In genomic region chr10:24209946-24210491, GRCh38 we compare ENCODE assay signal across 8 cellular contexts. TPM values are rescaled to one million over a fixed set of nuclear protein-coding genes. Genes with fewer than 3 reads are reported as not detected.
A peak's percentile ranks its signal among the peaks of the same experiment; 100 is the strongest.
DNase-seq lines count a peak whose midpoint lies in the region; ATAC-seq and TF ChIP-seq lines count a peak whose summit lies in the region.

No MANE protein-coding gene starts in this region.

- H3K4me1 Mint-ChIP-seq in activated naive CD8-positive, alpha-beta T cell treated with anti-CD3 and anti-CD28 coated beads for 36 hours = peaks cover 21% of the 10 kb centered on the region

- H3K27me3 ChIP-seq in DOHH2 (ENCODE audit: control insufficient read depth, low read length) = peaks cover 25% of the 10 kb centered on the region

- H3K9me3 Mint-ChIP-seq in activated naive CD8-positive, alpha-beta T cell treated with anti-CD3 and anti-CD28 coated beads for 36 hours = peaks cover 3% of the 10 kb centered on the region

- H3K9me2 ChIP-seq in DOHH2 (replicated peaks; ENCODE audit: control insufficient read depth, low read length) = no peaks in the 10 kb centered on the region

- H4K20me1 ChIP-seq in DOHH2 (ENCODE audit: control insufficient read depth, insufficient read depth, low read depth, low read length) = no peaks in the 10 kb centered on the region

- peak; percentile 79 for DNase-seq in GM20000 (ENCODE audit: low spot score)
- peak; percentile 62 for DNase-seq in activated naive CD8-positive, alpha-beta T cell treated with anti-CD3 and anti-CD28 coated beads for 36 hours
- peak; percentile 31 for DNase-seq in iPS-NIHi7 (ENCODE audit: extremely low spot score)
- peak; percentile 26 to 36 for DNase-seq in stimulated activated CD4-positive, alpha-beta T cell treated with anti-CD3 and anti-CD28 coated beads, Interleukin-4, amount 100 ng/mL, for 4 hours
- no peak for DNase-seq in SIG-M5 treated with dmso at 0.1 percent for 504 hours (lab: John Stamatoyannopoulos, UW; ENCODE audit: unreplicated experiment)
- no peak for DNase-seq in iPS-NIHi11 (ENCODE audit: low spot score)

- no peaks in the 10 kb centered on the region for H3K36me3 ChIP-seq in DOHH2 (ENCODE audit: control insufficient read depth, low read length)

- no peaks in the 10 kb centered on the region for H3K36me3 Mint-ChIP-seq in activated naive CD8-positive, alpha-beta T cell treated with anti-CD3 and anti-CD28 coated beads for 36 hours

- H3K4me2 ChIP-seq in DOHH2 (ENCODE audit: low read length) = peak overlapping the region; percentile 54

- H3K27ac ChIP-seq in DOHH2 (ENCODE audit: low read depth, low read length) = no peak overlapping the region

- ATAC-seq in HG03469 (IDR thresholded peaks at IDR 0.05; ENCODE audit: unreplicated experiment) = peak; percentile 66

- no peaks in the 10 kb centered on the region for H3K79me2 ChIP-seq in DOHH2 (ENCODE audit: control insufficient read depth, low read length)

- peak overlapping the region; percentile 53 for H3K4me3 ChIP-seq in DOHH2 (ENCODE audit: low read length)

- H3K4me1 ChIP-seq in DOHH2 (ENCODE audit: control insufficient read depth, low read length) = peaks cover 31% of the 10 kb centered on the region

- H3K9me3 ChIP-seq in DOHH2 (ENCODE audit: control insufficient read depth, insufficient read depth, low read length) = no peaks in the 10 kb centered on the region

- H3F3A ChIP-seq in DOHH2 (ENCODE audit: control insufficient read depth, insufficient read depth) = no peaks in the 10 kb centered on the region

- TF ChIP-seq CTCF in DOHH2 (IDR thresholded peaks at IDR 0.05; ENCODE audit: low read depth, low read length, poor library complexity, severe bottlenecking) (no peak), GM20000 (IDR thresholded peaks at IDR 0.05; ENCODE audit: extremely low read depth, missing control alignments) (no peak)

- H3K4me3 Mint-ChIP-seq in activated naive CD8-positive, alpha-beta T cell treated with anti-CD3 and anti-CD28 coated beads for 36 hours = peak overlapping the region; percentile 78

- peaks cover 41% of the 10 kb centered on the region for H3K27me3 Mint-ChIP-seq in activated naive CD8-positive, alpha-beta T cell treated with anti-CD3 and anti-CD28 coated beads for 36 hours

- H3K27ac Mint-ChIP-seq in activated naive CD8-positive, alpha-beta T cell treated with anti-CD3 and anti-CD28 coated beads for 36 hours = peak overlapping the region; percentile 18

RNA-seq across cellular contexts. Expression of gene KIAA1217, which starts 1.1 kb away (rescaled TPM):
- 1 to 10 TPM; 1.5 to 1.6 TPM for total RNA-seq in activated naive CD8-positive, alpha-beta T cell treated with anti-CD3 and anti-CD28 coated beads for 36 hours

Comparison
In these comparisons a context has a peak if more than half of its experiments do, and no peak if none do; other contexts are left out.
1. DNase-seq: peak in GM20000 (single experiment), activated naive CD8-positive, alpha-beta T cell treated with anti-CD3 and anti-CD28 coated beads for 36 hours (single experiment), iPS-NIHi7 (single experiment) and stimulated activated CD4-positive, alpha-beta T cell treated with anti-CD3 and anti-CD28 coated beads, Interleukin-4, amount 100 ng/mL, for 4 hours (2 of 2); none in SIG-M5 treated with dmso at 0.1 percent for 504 hours (single experiment) and iPS-NIHi11 (single experiment).